Comparison of ENCODE assay signal across 17 cellular contexts in genomic region chr9:74037274-74037673, GRCh38.
DNase-seq lines count a peak whose midpoint lies in the region; ATAC-seq and TF ChIP-seq lines count a peak whose summit lies in the region.
"Had no signal": no experiment of that assay in that cellular context is flagged by ENCODE, and none has a peak within 500 bp of the region (broad histone marks: within the 10 kb centered on the region; RNA-seq: fewer than 3 reads in every experiment).

No MANE protein-coding gene starts in this region.

- intact Hi-C loops in MCF 10A (cut with micrococcal nuclease) = no loop called here

- H3K4me3 Mint-ChIP-seq in activated T-cell treated with anti-CD3 and anti-CD28 coated beads, Interleukin-2, amount 50 U/mL, for 72 hours = no peak overlapping the region
- H3K4me3 Mint-ChIP-seq in activated CD8-positive, alpha-beta T cell treated with anti-CD3 and anti-CD28 coated beads, Interleukin-2, amount 10 ng/mL, durations not matched to agents 7 days and 5 days = no peak overlapping the region
- peak overlapping the region; percentile 85 for H3K4me3 Mint-ChIP-seq in natural killer cell treated with Interleukin-12 subunit alpha and Interleukin-12 subunit beta and Interleukin-15 and Interleukin-18, amount 100 ng/mL, for 72 hours
- H3K4me3 Mint-ChIP-seq in WTC11 = no peak overlapping the region
- no peak overlapping the region for H3K4me3 Mint-ChIP-seq in MCF 10A (ENCODE audit: unreplicated experiment)
- H3K4me3 Mint-ChIP-seq: CD4-positive, alpha-beta memory T cell had no signal

- peaks cover 2 to 4% of the 10 kb centered on the region in 2 donors for H3K9me3 Mint-ChIP-seq in activated T-cell treated with anti-CD3 and anti-CD28 coated beads, Interleukin-2, amount 50 U/mL, for 72 hours
- peaks cover 5% of the 10 kb centered on the region for H3K9me3 Mint-ChIP-seq in activated CD8-positive, alpha-beta T cell treated with anti-CD3 and anti-CD28 coated beads, Interleukin-2, amount 10 ng/mL, durations not matched to agents 7 days and 5 days (ENCODE audit: insufficient read depth)
- H3K9me3 Mint-ChIP-seq in natural killer cell treated with Interleukin-12 subunit alpha and Interleukin-12 subunit beta and Interleukin-15 and Interleukin-18, amount 100 ng/mL, for 72 hours = peaks cover 11% of the 10 kb centered on the region
- H3K9me3 Mint-ChIP-seq in WTC11 = 0 out of 2 replicates have a peak, but pooled peaks cover 3% of the 10 kb centered on the region
- H3K9me3 Mint-ChIP-seq in MCF 10A (ENCODE audit: unreplicated experiment) = peaks cover 7% of the 10 kb centered on the region

- POLR2A ChIA-PET in activated CD8-positive, alpha-beta T cell treated with anti-CD3 and anti-CD28 coated beads, Interleukin-2, amount 10 ng/mL, durations not matched to agents 7 days and 5 days (lab: Charles Lee) = interaction anchor here (1.4 kb wide), 1 partner anchor 209 kb away, joined by 4 read pairs; no protein-coding TSS in a partner anchor
- POLR2A ChIA-PET in WTC11 (lab: Charles Lee) = no interaction called here
- POLR2A ChIA-PET in MCF 10A (lab: Yijun Ruan, JAX) = interaction anchor here (0.7 kb wide), 1 partner anchor 35 kb away, joined by 3 read pairs; no protein-coding TSS in a partner anchor

- H3K36me3 Mint-ChIP-seq in activated T-cell treated with anti-CD3 and anti-CD28 coated beads, Interleukin-2, amount 50 U/mL, for 72 hours (ENCODE audit: insufficient read depth in 2 of 2) = no peaks in the 10 kb centered on the region
- H3K36me3 Mint-ChIP-seq in activated CD8-positive, alpha-beta T cell treated with anti-CD3 and anti-CD28 coated beads, Interleukin-2, amount 10 ng/mL, durations not matched to agents 7 days and 5 days (ENCODE audit: low read depth) = peaks cover 3% of the 10 kb centered on the region
- peaks cover 14% of the 10 kb centered on the region for H3K36me3 Mint-ChIP-seq in natural killer cell treated with Interleukin-12 subunit alpha and Interleukin-12 subunit beta and Interleukin-15 and Interleukin-18, amount 100 ng/mL, for 72 hours
- H3K36me3 Mint-ChIP-seq in WTC11 = no peaks in the 10 kb centered on the region
- no peaks in the 10 kb centered on the region for H3K36me3 Mint-ChIP-seq in MCF 10A (ENCODE audit: insufficient read depth, unreplicated experiment)
- H3K36me3 Mint-ChIP-seq: CD4-positive, alpha-beta memory T cell had no signal

- no peak for TF ChIP-seq CTCF in WTC11 (IDR thresholded peaks at IDR 0.05)
- TF ChIP-seq CTCF in MCF 10A (IDR thresholded peaks at IDR 0.05; ENCODE audit: unreplicated experiment) = no peak

- no TSS peak for BruUV-seq in MCF 10A (replicated peaks; lab: Mats Ljungman, UMichigan)

- no peaks in the 10 kb centered on the region for H3K27me3 Mint-ChIP-seq in activated T-cell treated with anti-CD3 and anti-CD28 coated beads, Interleukin-2, amount 50 U/mL, for 72 hours (ENCODE audit: low read depth)
- no peaks in the 10 kb centered on the region for H3K27me3 Mint-ChIP-seq in activated CD8-positive, alpha-beta T cell treated with anti-CD3 and anti-CD28 coated beads, Interleukin-2, amount 10 ng/mL, durations not matched to agents 7 days and 5 days (ENCODE audit: low read depth)
- no peaks in the 10 kb centered on the region for H3K27me3 Mint-ChIP-seq in natural killer cell treated with Interleukin-12 subunit alpha and Interleukin-12 subunit beta and Interleukin-15 and Interleukin-18, amount 100 ng/mL, for 72 hours
- H3K27me3 Mint-ChIP-seq in WTC11 (ENCODE audit: low read depth) = no peaks in the 10 kb centered on the region
- peaks cover 11% of the 10 kb centered on the region for H3K27me3 Mint-ChIP-seq in MCF 10A (ENCODE audit: insufficient read depth, unreplicated experiment)
- H3K27me3 Mint-ChIP-seq: CD4-positive, alpha-beta memory T cell had no signal

- no peak for ATAC-seq in activated T-cell treated with anti-CD3 and anti-CD28 coated beads, Interleukin-2, amount 50 U/mL, for 72 hours (replicated peaks in 1 of 2)
- ATAC-seq in HG03521 (IDR thresholded peaks at IDR 0.05; ENCODE audit: unreplicated experiment) = peak; percentile 10
- no peak for ATAC-seq in activated CD8-positive, alpha-beta T cell treated with anti-CD3 and anti-CD28 coated beads, Interleukin-2, amount 10 ng/mL, durations not matched to agents 7 days and 5 days
- ATAC-seq in natural killer cell treated with Interleukin-12 subunit alpha and Interleukin-12 subunit beta and Interleukin-15 and Interleukin-18, amount 100 ng/mL, for 72 hours = no peak
- ATAC-seq in WTC11 = no peak

- CTCF ChIA-PET in activated CD8-positive, alpha-beta T cell treated with anti-CD3 and anti-CD28 coated beads, Interleukin-2, amount 10 ng/mL, durations not matched to agents 7 days and 5 days (lab: Charles Lee) = no interaction called here
- CTCF ChIA-PET in WTC11 (lab: Charles Lee) (no interaction called here), MCF 10A (lab: Yijun Ruan, JAX) (no interaction called here)

- no peaks in the 10 kb centered on the region for H3K4me1 Mint-ChIP-seq in activated T-cell treated with anti-CD3 and anti-CD28 coated beads, Interleukin-2, amount 50 U/mL, for 72 hours (ENCODE audit: low read depth)
- peaks cover 10% of the 10 kb centered on the region for H3K4me1 Mint-ChIP-seq in activated CD8-positive, alpha-beta T cell treated with anti-CD3 and anti-CD28 coated beads, Interleukin-2, amount 10 ng/mL, durations not matched to agents 7 days and 5 days (ENCODE audit: low read depth)
- H3K4me1 Mint-ChIP-seq in natural killer cell treated with Interleukin-12 subunit alpha and Interleukin-12 subunit beta and Interleukin-15 and Interleukin-18, amount 100 ng/mL, for 72 hours (ENCODE audit: low read depth in 2 of 2) = peaks cover 14 to 28% of the 10 kb centered on the region in 2 donors
- peaks cover 27% of the 10 kb centered on the region for H3K4me1 Mint-ChIP-seq in WTC11
- H3K4me1 Mint-ChIP-seq in MCF 10A (ENCODE audit: insufficient read depth, unreplicated experiment) = no peaks in the 10 kb centered on the region
- H3K4me1 Mint-ChIP-seq: CD4-positive, alpha-beta memory T cell had no signal

- no peak for DNase-seq in activated T-cell treated with anti-CD3 and anti-CD28 coated beads, Interleukin-2, amount 50 U/mL, for 72 hours
- DNase-seq in activated T-cell treated with anti-CD3 and anti-CD28 coated beads for 4 hours (no peak), WTC11 (ENCODE audit: low spot score) (no peak), MCF 10A (ENCODE audit: unreplicated experiment) (no peak), DMS53 treated with DMSO at 0.1 percent for 48 hours (lab: John Stamatoyannopoulos, UW; ENCODE audit: unreplicated experiment) (no peak)
- DNase-seq in activated CD8-positive, alpha-beta T cell treated with anti-CD3 and anti-CD28 coated beads, Interleukin-2, amount 10 ng/mL, durations not matched to agents 7 days and 5 days = no peak
- DNase-seq in natural killer cell treated with Interleukin-12 subunit alpha and Interleukin-12 subunit beta and Interleukin-15 and Interleukin-18, amount 100 ng/mL, for 72 hours (ENCODE audit: low spot score) = no peak
- DNase-seq: 8988T; C1 segment of cervical spinal cord; Calu3; CD4-positive, alpha-beta memory T cell; COR-L47; DMS53; EL; GDM1; GOT3 had no signal

- H3K27ac Mint-ChIP-seq in activated T-cell treated with anti-CD3 and anti-CD28 coated beads, Interleukin-2, amount 50 U/mL, for 72 hours = peak overlapping the region; percentile 81
- H3K27ac Mint-ChIP-seq in activated CD8-positive, alpha-beta T cell treated with anti-CD3 and anti-CD28 coated beads, Interleukin-2, amount 10 ng/mL, durations not matched to agents 7 days and 5 days = peak overlapping the region; percentile 18
- H3K27ac Mint-ChIP-seq in natural killer cell treated with Interleukin-12 subunit alpha and Interleukin-12 subunit beta and Interleukin-15 and Interleukin-18, amount 100 ng/mL, for 72 hours = peak overlapping the region; percentile 99 to 100
- H3K27ac Mint-ChIP-seq in WTC11 = no peak overlapping the region
- no peak overlapping the region for H3K27ac Mint-ChIP-seq in MCF 10A (ENCODE audit: low read depth, unreplicated experiment)
- H3K27ac Mint-ChIP-seq: CD4-positive, alpha-beta memory T cell had no signal

TF ChIP-seq in WTC11, 78 proteins besides CTCF, POLR2A, EP300 and RAD21 (continues in another document):
- TF ChIP-seq ZNF232 (CRISPR knock-in tag; IDR thresholded peaks at IDR 0.05) (no peak), FOXJ3 (CRISPR knock-in tag; IDR thresholded peaks at IDR 0.05; ENCODE audit: borderline replicate concordance) (no peak), USF2 (CRISPR knock-in tag; IDR thresholded peaks at IDR 0.05) (no peak), E2F5 (CRISPR knock-in tag; IDR thresholded peaks at IDR 0.05) (no peak), MLX (CRISPR knock-in tag; IDR thresholded peaks at IDR 0.05) (no peak), IRF1 (CRISPR knock-in tag; IDR thresholded peaks at IDR 0.05) (no peak), HMGA2 (CRISPR knock-in tag; IDR thresholded peaks at IDR 0.05) (no peak)

Comparison
In these comparisons a context has a peak if more than half of its experiments do, and no peak if none do; other contexts are left out.
1. H3K27ac Mint-ChIP-seq: peak in activated T-cell treated with anti-CD3 and anti-CD28 coated beads, Interleukin-2, amount 50 U/mL, for 72 hours (single experiment), activated CD8-positive, alpha-beta T cell treated with anti-CD3 and anti-CD28 coated beads, Interleukin-2, amount 10 ng/mL, durations not matched to agents 7 days and 5 days (single experiment) and natural killer cell treated with Interleukin-12 subunit alpha and Interleukin-12 subunit beta and Interleukin-15 and Interleukin-18, amount 100 ng/mL, for 72 hours (2 of 2); none in WTC11 (single experiment) and MCF 10A (single experiment).